ENCODE assay signal across 14 cellular contexts in the genomic region with DNA sequence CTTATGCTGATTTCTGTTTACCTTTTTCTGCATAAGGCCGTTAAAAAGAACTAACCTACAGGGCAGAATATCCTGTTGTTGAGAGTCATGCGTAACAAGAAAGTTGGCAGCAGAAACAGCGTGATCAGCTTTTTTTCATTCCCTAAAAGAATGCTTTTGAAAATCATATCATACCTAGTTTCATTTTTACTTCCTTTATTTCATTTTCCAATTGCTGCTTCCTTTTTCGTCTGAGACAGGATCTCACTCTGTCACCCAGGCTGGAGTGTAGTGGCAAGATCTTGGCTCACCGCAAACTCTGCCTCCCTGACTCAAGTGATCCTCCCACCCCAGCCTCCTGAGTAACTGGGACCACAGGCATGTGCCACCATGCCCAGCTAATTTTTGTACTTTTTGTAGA. TPM values are rescaled to one million over a fixed set of nuclear protein-coding genes. Genes with fewer than 3 reads are reported as not detected.
DNase-seq lines count a peak whose midpoint lies in the region; ATAC-seq, FAIRE-seq and TF ChIP-seq lines count a peak whose summit lies in the region.
"Had no signal": no experiment of that assay in that cellular context is flagged by ENCODE, and none has a peak within 500 bp of the region (broad histone marks: within the 10 kb centered on the region; RNA-seq: fewer than 3 reads in every experiment).

No MANE protein-coding gene starts in this region.

- peak overlapping the region; percentile 14; the same call in 1 of the 2 replicates for H3K4me2 ChIP-seq in GM12878 (ENCODE audit: control insufficient read depth, insufficient read depth)

- ATAC-seq in Right ventricle myocardium superior (ENCODE audit: poor library complexity) (no peak), GM12878 (no peak; the same call in 2 of the 3 replicates)
- ATAC-seq: psoas muscle had no signal

- no peak for TF ChIP-seq EP300 in GM12878 (IDR thresholded peaks at IDR 0.05; ENCODE audit: borderline replicate concordance in 1 of 2, control insufficient read depth in 1 of 2, low read depth in 2 of 2, low read length in 2 of 2)

- no peak overlapping the region for H3K27ac Mint-ChIP-seq in activated T-helper 2 cell treated with anti-CD3 and anti-CD28 coated beads, Interferon-gamma antibody, Interleukin-2, Interleukin-4, amounts not matched to agents 10 μg/mL and 5 μg/mL and 100 μg/mL, durations not matched to agents 14 hours and 24 hours and 36 hours
- H3K27ac Mint-ChIP-seq in CD8-positive, alpha-beta memory T cell: no peak overlapping the region

- RAD21 ChIA-PET in GM12878 (lab: Charles Lee; ENCODE audit: unreplicated experiment): no interaction called here

- H3K9ac ChIP-seq in GM12878 (ENCODE audit: control insufficient read depth, insufficient read depth, low read length): no peak overlapping the region

- no peak overlapping the region for H3K4me3 Mint-ChIP-seq in activated T-helper 2 cell treated with anti-CD3 and anti-CD28 coated beads, Interferon-gamma antibody, Interleukin-2, Interleukin-4, amounts not matched to agents 10 μg/mL and 5 μg/mL and 100 μg/mL, durations not matched to agents 14 hours and 24 hours and 36 hours (ENCODE audit: low read depth)
- no peak overlapping the region for H3K4me3 Mint-ChIP-seq in CD8-positive, alpha-beta memory T cell

- no peak overlapping the region for H2AFZ ChIP-seq in GM12878 (ENCODE audit: control insufficient read depth, low read depth, low read length)

- SMC1A ChIA-PET in GM12878 (lab: Charles Lee; ENCODE audit: uncharacterized antibody, unreplicated experiment): interaction anchor here (0.6 kb wide), 1 partner anchor 113 kb away, joined by 3 read pairs; no protein-coding TSS in a partner anchor

- no peak overlapping the region for H3K27ac ChIP-seq in GM12878 (ENCODE audit: control insufficient read depth, insufficient read depth)
- H3K27ac ChIP-seq in CD8-positive, alpha-beta memory T cell (ENCODE audit: low read depth, low read length): no peak overlapping the region
- H3K27ac ChIP-seq: psoas muscle had no signal

- no peak for TF ChIP-seq CTCF in GM12878 (IDR thresholded peaks at IDR 0.05 in 2 of 3, conservative IDR thresholded peaks at IDR 0.05 in 1 of 3; ENCODE audit: control insufficient read depth in 2 of 3, extremely low read depth in 1 of 3, insufficient read depth in 1 of 3, low read depth in 3 of 3, low read length in 3 of 3)

- in situ Hi-C loops in GM12878 (cut with MboI): no loop called here

- peaks cover 6% of the 10 kb centered on the region for H3K9me3 Mint-ChIP-seq in activated T-helper 2 cell treated with anti-CD3 and anti-CD28 coated beads, Interferon-gamma antibody, Interleukin-2, Interleukin-4, amounts not matched to agents 10 μg/mL and 5 μg/mL and 100 μg/mL, durations not matched to agents 14 hours and 24 hours and 36 hours
- H3K9me3 Mint-ChIP-seq in CD8-positive, alpha-beta memory T cell: no peaks in the 10 kb centered on the region
- H3K9me3 Mint-ChIP-seq: immature natural killer cell had no signal

- FAIRE-seq in GM12878 (lab: Jason Lieb, UNC): no peak

- H4K20me1 ChIP-seq in GM12878 (ENCODE audit: control insufficient read depth, insufficient read depth): no peaks in the 10 kb centered on the region

- TF ChIP-seq RAD21 in GM12878 (IDR thresholded peaks at IDR 0.05; ENCODE audit: insufficient read depth, low read depth, low read length): no peak

- no peaks in the 10 kb centered on the region for H3K36me3 ChIP-seq in GM12878 (ENCODE audit: control insufficient read depth in 2 of 2, insufficient read depth in 2 of 2, low read length in 1 of 2)
- no peaks in the 10 kb centered on the region for H3K36me3 ChIP-seq in CD8-positive, alpha-beta memory T cell (ENCODE audit: insufficient read depth, low read length)
- H3K36me3 ChIP-seq: MG63, upper lobe of left lung had no signal

- H3K79me2 ChIP-seq in GM12878 (ENCODE audit: control insufficient read depth, insufficient read depth, low read length): no peaks in the 10 kb centered on the region

- POLR2A ChIA-PET in GM12878 (lab: Charles Lee): no interaction called here
- POLR2A ChIA-PET in CD8-positive, alpha-beta memory T cell (lab: Charles Lee): no interaction called here

- H3K4me3 ChIP-seq in GM12878: no peak overlapping the region
- no peak overlapping the region for H3K4me3 ChIP-seq in CD8-positive, alpha-beta memory T cell (ENCODE audit: low read length)
- H3K4me3 ChIP-seq: MG63, psoas muscle, upper lobe of left lung had no signal

- peaks cover 40% of the 10 kb centered on the region for H3K27me3 Mint-ChIP-seq in activated T-helper 2 cell treated with anti-CD3 and anti-CD28 coated beads, Interferon-gamma antibody, Interleukin-2, Interleukin-4, amounts not matched to agents 10 μg/mL and 5 μg/mL and 100 μg/mL, durations not matched to agents 14 hours and 24 hours and 36 hours (ENCODE audit: low read depth)
- H3K27me3 Mint-ChIP-seq in CD8-positive, alpha-beta memory T cell: peaks cover 10 to 33% of the 10 kb centered on the region in 2 donors

- H3K4me1 ChIP-seq in GM12878 (ENCODE audit: control insufficient read depth, insufficient read depth, low read length): peaks cover 17% of the 10 kb centered on the region
- peaks cover 19% of the 10 kb centered on the region for H3K4me1 ChIP-seq in CD8-positive, alpha-beta memory T cell (ENCODE audit: insufficient read depth, low read length)
- H3K4me1 ChIP-seq: psoas muscle had no signal

- no peaks in the 10 kb centered on the region; a peak in 2 of 4 replicates for H3K27me3 ChIP-seq in GM12878 (replicated peaks in 1 of 2; ENCODE audit: control insufficient read depth in 2 of 2, insufficient read depth in 2 of 2, low read length in 1 of 2)
- no peaks in the 10 kb centered on the region for H3K27me3 ChIP-seq in CD8-positive, alpha-beta memory T cell (ENCODE audit: insufficient read depth, low read length, poor library complexity, severe bottlenecking)
- H3K27me3 ChIP-seq: MG63, upper lobe of left lung had no signal

- peaks cover 15% of the 10 kb centered on the region for H3K36me3 Mint-ChIP-seq in activated T-helper 2 cell treated with anti-CD3 and anti-CD28 coated beads, Interferon-gamma antibody, Interleukin-2, Interleukin-4, amounts not matched to agents 10 μg/mL and 5 μg/mL and 100 μg/mL, durations not matched to agents 14 hours and 24 hours and 36 hours (ENCODE audit: low read depth)
- no peaks in the 10 kb centered on the region for H3K36me3 Mint-ChIP-seq in CD8-positive, alpha-beta memory T cell
- H3K36me3 Mint-ChIP-seq: immature natural killer cell had no signal

- CTCF ChIA-PET in GM12878 (lab: Yijun Ruan, JAX): no interaction called here
- CTCF ChIA-PET in CD8-positive, alpha-beta memory T cell (lab: Charles Lee): no interaction called here

- peak; percentile 33 for DNase-seq in Right ventricle myocardium superior
- no peak for DNase-seq in cardiac septum (ENCODE audit: low spot score)
- peak; percentile 64 for DNase-seq in NOMO-1 treated with dmso at 0.1 percent for 144 hours (lab: John Stamatoyannopoulos, UW; ENCODE audit: unreplicated experiment)
- no peak for DNase-seq in GM12878 (ENCODE audit: low read depth, low spot score)
- no peak for DNase-seq in activated T-helper 2 cell treated with anti-CD3 and anti-CD28 coated beads, Interferon-gamma antibody, Interleukin-2, Interleukin-4, amounts not matched to agents 10 μg/mL and 5 μg/mL and 100 μg/mL, durations not matched to agents 14 hours and 24 hours and 36 hours (ENCODE audit: low spot score)
- DNase-seq in NCI-H446 treated with DMSO at 0.1 percent for 48 hours (lab: John Stamatoyannopoulos, UW): no peak
- no peak for DNase-seq in CD8-positive, alpha-beta memory T cell
- no peak for DNase-seq in NCI-H1417 treated with DMSO at 0.1 percent for 48 hours (lab: John Stamatoyannopoulos, UW)
- DNase-seq: amygdala, GOT3, immature natural killer cell, MG63, psoas muscle had no signal

- WGBS in GM12878 (ENCODE audit: insufficient coverage, insufficient replicate concordance, low lambda C conversion rate, missing lambda C conversion rate): 48% methylated on average over 5 of the region's 5 CpGs

- peaks cover 43% of the 10 kb centered on the region for H3K4me1 Mint-ChIP-seq in activated T-helper 2 cell treated with anti-CD3 and anti-CD28 coated beads, Interferon-gamma antibody, Interleukin-2, Interleukin-4, amounts not matched to agents 10 μg/mL and 5 μg/mL and 100 μg/mL, durations not matched to agents 14 hours and 24 hours and 36 hours (ENCODE audit: low read depth)
- peaks cover 16 to 46% (median 20%) of the 10 kb centered on the region in 3 donors for H3K4me1 Mint-ChIP-seq in CD8-positive, alpha-beta memory T cell

- no peaks in the 10 kb centered on the region for H3K9me3 ChIP-seq in GM12878 (replicated peaks; ENCODE audit: control insufficient read depth, insufficient read depth, low read length)
- no peaks in the 10 kb centered on the region for H3K9me3 ChIP-seq in CD8-positive, alpha-beta memory T cell (ENCODE audit: low read length)
- H3K9me3 ChIP-seq: MG63, psoas muscle, upper lobe of left lung had no signal

- TF ChIP-seq POLR2A in GM12878 (IDR thresholded peaks at IDR 0.05; ENCODE audit: low read depth, low read length): no peak

- intact Hi-C loops in Right ventricle myocardium superior (cut with DNase I) (no loop called here), cardiac septum (cut with DNase I) (no loop called here), GM12878 (cut with micrococcal nuclease; ENCODE audit: unreplicated experiment) (no loop called here)
- intact Hi-C loops in activated T-helper 2 cell treated with anti-CD3 and anti-CD28 coated beads, Interferon-gamma antibody, Interleukin-2, Interleukin-4, amounts not matched to agents 10 μg/mL and 5 μg/mL and 100 μg/mL, durations not matched to agents 14 hours and 24 hours and 36 hours (cut with micrococcal nuclease): no loop called here

- no TSS peak for BruUV-seq in GM12878 (replicated peaks; lab: Mats Ljungman, UMichigan)

RNA-seq across cellular contexts. Expression of gene CALHM6, which starts 4.1 kb away (rescaled TPM):
- 1.4 TPM for total RNA-seq in Right ventricle myocardium superior
- total RNA-seq in cardiac septum: 0.97 TPM
- not detected in 2 replicates for total RNA-seq in GM12878 (2013; cell fraction: nucleolus; rRNA removed)
- 1.2 and 1.5 TPM in 2 replicates for total RNA-seq in GM12878 (2014; rRNA removed)
- 1.7 and 2.6 TPM in 2 replicates for total RNA-seq in GM12878 (2014; rRNA removed; fragmentation: Illumina TruSeq; extraction: Trizol)
- total RNA-seq in GM12878 (2021): 0.53 and 1.0 TPM in 2 replicates
- 4.4 TPM for polyA plus RNA-seq in GM12878 (2011; ENCODE audit: low read depth)
- 0.15 and 0.48 TPM in 2 replicates for polyA plus RNA-seq in GM12878 (2011; rRNA removed)
- polyA plus RNA-seq in GM12878 (2011; cell fraction: cytosol; rRNA removed): 0.10 and 0.18 TPM in 2 replicates
- polyA plus RNA-seq in GM12878 (2011; cell fraction: nucleus; rRNA removed): not detected in 2 replicates
- polyA plus RNA-seq in GM12878 (2012): 11.2 and 13.0 TPM in 2 replicates
- polyA plus RNA-seq in GM12878 (2014; fragmentation: Illumina TruSeq; extraction: Trizol): 0.93 and 1.2 TPM in 2 replicates
- 1 to 10 TPM; 1.1 to 1.4 TPM for polyA plus RNA-seq in GM12878 (2014; fragmentation: Nextera tagmentation; extraction: Ambion mirVana)
- 1.5 and 2.6 TPM in 2 replicates for polyA plus RNA-seq in GM12878 (2014; rRNA removed)
- 1 to 10 TPM; 3.2 to 3.4 TPM for polyA plus RNA-seq in GM12878 (2016; fragmentation: Nextera tagmentation; extraction: Ambion mirVana)
- not detected in 2 replicates for polyA minus RNA-seq in GM12878 (2011; rRNA and poly(A)+ RNA removed)
- not detected in 2 replicates for polyA minus RNA-seq in GM12878 (2011; cell fraction: cytosol; rRNA and poly(A)+ RNA removed)
- polyA minus RNA-seq in GM12878 (2011; cell fraction: nucleus; rRNA and poly(A)+ RNA removed): 0.38 TPM in 1 of 2 replicates, not detected in the other
- 8.6 and 9.7 TPM in 2 replicates for total RNA-seq in activated T-helper 2 cell treated with anti-CD3 and anti-CD28 coated beads, Interferon-gamma antibody, Interleukin-2, Interleukin-4, amounts not matched to agents 10 μg/mL and 5 μg/mL and 100 μg/mL, durations not matched to agents 14 hours and 24 hours and 36 hours
- 1 to 10 TPM; 1.7 to 2.2 TPM for total RNA-seq in CD8-positive, alpha-beta memory T cell
- 10.9 TPM for polyA plus RNA-seq in CD8-positive, alpha-beta memory T cell

RNA-seq across cellular contexts. Expression of gene CALHM5, which starts 46.2 kb away (rescaled TPM):
- total RNA-seq in Right ventricle myocardium superior (2.2 TPM), cardiac septum (1.7 TPM), GM12878 (2014; rRNA removed) (not detected in 2 replicates), GM12878 (2014; rRNA removed; fragmentation: Illumina TruSeq; extraction: Trizol) (not detected in 2 replicates), GM12878 (2021) (not detected in 2 replicates)
- total RNA-seq in GM12878 (2013; cell fraction: nucleolus; rRNA removed): not detected in 2 replicates
- not detected for polyA plus RNA-seq in GM12878 (2011; ENCODE audit: low read depth)
- polyA plus RNA-seq in GM12878 (2011; rRNA removed) (not detected in 2 replicates), GM12878 (2014; fragmentation: Illumina TruSeq; extraction: Trizol) (not detected in 2 replicates), GM12878 (2014; fragmentation: Nextera tagmentation; extraction: Ambion mirVana) (not detected), GM12878 (2014; rRNA removed) (not detected in 2 replicates), GM12878 (2016; fragmentation: Nextera tagmentation; extraction: Ambion mirVana) (not detected)
- not detected in 2 replicates for polyA plus RNA-seq in GM12878 (2011; cell fraction: cytosol; rRNA removed)
- not detected in 2 replicates for polyA plus RNA-seq in GM12878 (2011; cell fraction: nucleus; rRNA removed)
- not detected in 2 replicates for polyA plus RNA-seq in GM12878 (2012)
- not detected in 2 replicates for polyA minus RNA-seq in GM12878 (2011; rRNA and poly(A)+ RNA removed)
- polyA minus RNA-seq in GM12878 (2011; cell fraction: cytosol; rRNA and poly(A)+ RNA removed): not detected in 2 replicates
- polyA minus RNA-seq in GM12878 (2011; cell fraction: nucleus; rRNA and poly(A)+ RNA removed): not detected in 2 replicates
- not detected in 2 replicates for total RNA-seq in activated T-helper 2 cell treated with anti-CD3 and anti-CD28 coated beads, Interferon-gamma antibody, Interleukin-2, Interleukin-4, amounts not matched to agents 10 μg/mL and 5 μg/mL and 100 μg/mL, durations not matched to agents 14 hours and 24 hours and 36 hours
- not detected for total RNA-seq in CD8-positive, alpha-beta memory T cell
- not detected for polyA plus RNA-seq in CD8-positive, alpha-beta memory T cell
- polyA plus RNA-seq: immature natural killer cell had no signal

Comparison
In these comparisons a context has a peak if more than half of its experiments do, and no peak if none do; other contexts are left out.
1. DNase-seq: peak in Right ventricle myocardium superior (single experiment) and NOMO-1 treated with dmso at 0.1 percent for 144 hours (single experiment); none in cardiac septum (single experiment), GM12878 (single experiment), activated T-helper 2 cell treated with anti-CD3 and anti-CD28 coated beads, Interferon-gamma antibody, Interleukin-2, Interleukin-4, amounts not matched to agents 10 μg/mL and 5 μg/mL and 100 μg/mL, durations not matched to agents 14 hours and 24 hours and 36 hours (single experiment), NCI-H446 treated with DMSO at 0.1 percent for 48 hours (single experiment), CD8-positive, alpha-beta memory T cell (0 of 5) and NCI-H1417 treated with DMSO at 0.1 percent for 48 hours (single experiment).